8 cellular contexts compared by ENCODE assay signal in genomic region chr17:80832888-80833583, GRCh38.
DNase-seq lines count a peak whose midpoint lies in the region; ATAC-seq and TF ChIP-seq lines count a peak whose summit lies in the region.

No MANE protein-coding gene starts in this region.

- DNase-seq in CMK (ENCODE audit: low read depth) (peak; percentile 12), HT-29 (ENCODE audit: low spot score) (peak; percentile 94), NOMO-1 treated with DMSO at 0.1 percent for 48 hours (lab: John Stamatoyannopoulos, UW; ENCODE audit: unreplicated experiment) (peak; percentile 66), activated T-cell treated with anti-CD3 and anti-CD28 coated beads for 4 hours (peak; percentile 65), epithelial cell of proximal tubule (ENCODE audit: low read depth) (peak; percentile 85)
- DNase-seq in stimulated activated CD8-positive, alpha-beta memory T cell treated with anti-CD3 and anti-CD28 coated beads, Interleukin-15, amount 100 ng/mL, for 48 hours (ENCODE audit: low read depth in 2 of 2), result peak; percentile 77 to 82

- peak; percentile 73 for ATAC-seq in GM21360 (IDR thresholded peaks at IDR 0.05; ENCODE audit: unreplicated experiment)

- peaks cover 20% of the 10 kb centered on the region for H3K4me1 ChIP-seq in mononuclear cell (ENCODE audit: insufficient read depth, low read length)

- no peaks in the 10 kb centered on the region for H3K9me3 ChIP-seq in mononuclear cell (ENCODE audit: low read depth, low read length)

- H3K27me3 ChIP-seq in mononuclear cell (ENCODE audit: insufficient read depth, low read length), result no peaks in the 10 kb centered on the region

- H3K4me3 ChIP-seq in epithelial cell of proximal tubule (ENCODE audit: low read depth, low read length), result peak overlapping the region; percentile 63
- H3K4me3 ChIP-seq in mononuclear cell (ENCODE audit: low read length), result peak overlapping the region; percentile 43

- TF ChIP-seq CTCF in epithelial cell of proximal tubule (conservative IDR thresholded peaks at IDR 0.05; ENCODE audit: low read depth, low read length), result no peak

Comparison
In these comparisons a context has a peak if more than half of its experiments do, and no peak if none do; other contexts are left out.
1. Peak in every context shown above with its lines: DNase-seq, ATAC-seq and H3K4me3 ChIP-seq.
2. DNase-seq: peak in every context shown above with its lines; median percentile 94 in HT-29; 85 in epithelial cell of proximal tubule; 80 in stimulated activated CD8-positive, alpha-beta memory T cell treated with anti-CD3 and anti-CD28 coated beads, Interleukin-15, amount 100 ng/mL, for 48 hours; 66 in NOMO-1 treated with DMSO at 0.1 percent for 48 hours; 65 in activated T-cell treated with anti-CD3 and anti-CD28 coated beads for 4 hours; 12 in CMK.